1 cellular context compared by ENCODE assay signal in the genomic region with DNA sequence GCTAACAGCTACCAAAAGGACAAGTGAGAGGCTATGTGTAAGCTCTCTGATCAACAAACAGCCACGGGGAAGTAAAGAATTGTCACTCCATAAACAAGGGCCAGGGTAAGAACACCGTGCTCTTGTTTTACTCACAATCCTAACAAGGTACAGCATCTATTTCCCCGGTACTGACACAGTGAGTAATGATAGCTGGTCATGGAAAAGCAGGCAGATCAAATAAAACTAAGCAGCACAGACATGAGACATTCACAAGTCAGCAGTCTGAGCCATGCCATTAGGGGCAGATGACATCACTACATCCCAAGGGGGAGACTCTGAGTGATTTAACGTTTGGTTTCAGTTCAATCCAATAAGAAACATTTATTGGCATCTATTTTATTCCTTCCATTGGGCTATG.
TF ChIP-seq lines count a peak whose summit lies in the region.

No MANE protein-coding gene starts in this region.

TF ChIP-seq in HepG2, 621 proteins besides CTCF, POLR2A, EP300 and RAD21:
- TF ChIP-seq, protein P1, sequence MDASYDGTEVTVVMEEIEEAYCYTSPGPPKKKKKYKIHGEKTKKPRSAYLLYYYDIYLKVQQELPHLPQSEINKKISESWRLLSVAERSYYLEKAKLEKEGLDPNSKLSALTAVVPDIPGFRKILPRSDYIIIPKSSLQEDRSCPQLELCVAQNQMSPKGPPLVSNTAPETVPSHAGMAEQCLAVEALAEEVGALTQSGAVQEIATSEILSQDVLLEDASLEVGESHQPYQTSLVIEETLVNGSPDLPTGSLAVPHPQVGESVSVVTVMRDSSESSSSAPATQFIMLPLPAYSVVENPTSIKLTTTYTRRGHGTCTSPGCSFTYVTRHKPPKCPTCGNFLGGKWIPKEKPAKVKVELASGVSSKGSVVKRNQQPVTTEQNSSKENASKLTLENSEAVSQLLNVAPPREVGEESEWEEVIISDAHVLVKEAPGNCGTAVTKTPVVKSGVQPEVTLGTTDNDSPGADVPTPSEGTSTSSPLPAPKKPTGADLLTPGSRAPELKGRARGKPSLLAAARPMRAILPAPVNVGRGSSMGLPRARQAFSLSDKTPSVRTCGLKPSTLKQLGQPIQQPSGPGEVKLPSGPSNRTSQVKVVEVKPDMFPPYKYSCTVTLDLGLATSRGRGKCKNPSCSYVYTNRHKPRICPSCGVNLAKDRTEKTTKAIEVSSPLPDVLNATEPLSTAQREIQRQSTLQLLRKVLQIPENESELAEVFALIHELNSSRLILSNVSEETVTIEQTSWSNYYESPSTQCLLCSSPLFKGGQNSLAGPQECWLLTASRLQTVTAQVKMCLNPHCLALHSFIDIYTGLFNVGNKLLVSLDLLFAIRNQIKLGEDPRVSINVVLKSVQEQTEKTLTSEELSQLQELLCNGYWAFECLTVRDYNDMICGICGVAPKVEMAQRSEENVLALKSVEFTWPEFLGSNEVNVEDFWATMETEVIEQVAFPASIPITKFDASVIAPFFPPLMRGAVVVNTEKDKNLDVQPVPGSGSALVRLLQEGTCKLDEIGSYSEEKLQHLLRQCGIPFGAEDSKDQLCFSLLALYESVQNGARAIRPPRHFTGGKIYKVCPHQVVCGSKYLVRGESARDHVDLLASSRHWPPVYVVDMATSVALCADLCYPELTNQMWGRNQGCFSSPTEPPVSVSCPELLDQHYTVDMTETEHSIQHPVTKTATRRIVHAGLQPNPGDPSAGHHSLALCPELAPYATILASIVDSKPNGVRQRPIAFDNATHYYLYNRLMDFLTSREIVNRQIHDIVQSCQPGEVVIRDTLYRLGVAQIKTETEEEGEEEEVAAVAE (CRISPR knock-in tag; IDR thresholded peaks at IDR 0.05; ENCODE audit: borderline replicate concordance), result no peak
- TF ChIP-seq, protein P2, sequence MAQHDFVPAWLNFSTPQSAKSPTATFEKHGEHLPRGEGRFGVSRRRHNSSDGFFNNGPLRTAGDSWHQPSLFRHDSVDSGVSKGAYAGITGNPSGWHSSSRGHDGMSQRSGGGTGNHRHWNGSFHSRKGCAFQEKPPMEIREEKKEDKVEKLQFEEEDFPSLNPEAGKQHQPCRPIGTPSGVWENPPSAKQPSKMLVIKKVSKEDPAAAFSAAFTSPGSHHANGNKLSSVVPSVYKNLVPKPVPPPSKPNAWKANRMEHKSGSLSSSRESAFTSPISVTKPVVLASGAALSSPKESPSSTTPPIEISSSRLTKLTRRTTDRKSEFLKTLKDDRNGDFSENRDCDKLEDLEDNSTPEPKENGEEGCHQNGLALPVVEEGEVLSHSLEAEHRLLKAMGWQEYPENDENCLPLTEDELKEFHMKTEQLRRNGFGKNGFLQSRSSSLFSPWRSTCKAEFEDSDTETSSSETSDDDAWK (CRISPR knock-in tag; IDR thresholded peaks at IDR 0.05), result no peak
- TF ChIP-seq ZFP62 (CRISPR knock-in tag; IDR thresholded peaks at IDR 0.05) (no peak), HOXA9 (CRISPR knock-in tag; IDR thresholded peaks at IDR 0.05; ENCODE audit: borderline replicate concordance) (no peak), STAG1 (CRISPR knock-in tag; IDR thresholded peaks at IDR 0.05) (no peak), ZNF652 (CRISPR knock-in tag; IDR thresholded peaks at IDR 0.05; ENCODE audit: borderline replicate concordance, low read depth) (no peak)
- TF ChIP-seq, protein P3, sequence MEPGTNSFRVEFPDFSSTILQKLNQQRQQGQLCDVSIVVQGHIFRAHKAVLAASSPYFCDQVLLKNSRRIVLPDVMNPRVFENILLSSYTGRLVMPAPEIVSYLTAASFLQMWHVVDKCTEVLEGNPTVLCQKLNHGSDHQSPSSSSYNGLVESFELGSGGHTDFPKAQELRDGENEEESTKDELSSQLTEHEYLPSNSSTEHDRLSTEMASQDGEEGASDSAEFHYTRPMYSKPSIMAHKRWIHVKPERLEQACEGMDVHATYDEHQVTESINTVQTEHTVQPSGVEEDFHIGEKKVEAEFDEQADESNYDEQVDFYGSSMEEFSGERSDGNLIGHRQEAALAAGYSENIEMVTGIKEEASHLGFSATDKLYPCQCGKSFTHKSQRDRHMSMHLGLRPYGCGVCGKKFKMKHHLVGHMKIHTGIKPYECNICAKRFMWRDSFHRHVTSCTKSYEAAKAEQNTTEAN (CRISPR knock-in tag; conservative IDR thresholded peaks at IDR 0.05), result no peak
- TF ChIP-seq, protein P4, sequence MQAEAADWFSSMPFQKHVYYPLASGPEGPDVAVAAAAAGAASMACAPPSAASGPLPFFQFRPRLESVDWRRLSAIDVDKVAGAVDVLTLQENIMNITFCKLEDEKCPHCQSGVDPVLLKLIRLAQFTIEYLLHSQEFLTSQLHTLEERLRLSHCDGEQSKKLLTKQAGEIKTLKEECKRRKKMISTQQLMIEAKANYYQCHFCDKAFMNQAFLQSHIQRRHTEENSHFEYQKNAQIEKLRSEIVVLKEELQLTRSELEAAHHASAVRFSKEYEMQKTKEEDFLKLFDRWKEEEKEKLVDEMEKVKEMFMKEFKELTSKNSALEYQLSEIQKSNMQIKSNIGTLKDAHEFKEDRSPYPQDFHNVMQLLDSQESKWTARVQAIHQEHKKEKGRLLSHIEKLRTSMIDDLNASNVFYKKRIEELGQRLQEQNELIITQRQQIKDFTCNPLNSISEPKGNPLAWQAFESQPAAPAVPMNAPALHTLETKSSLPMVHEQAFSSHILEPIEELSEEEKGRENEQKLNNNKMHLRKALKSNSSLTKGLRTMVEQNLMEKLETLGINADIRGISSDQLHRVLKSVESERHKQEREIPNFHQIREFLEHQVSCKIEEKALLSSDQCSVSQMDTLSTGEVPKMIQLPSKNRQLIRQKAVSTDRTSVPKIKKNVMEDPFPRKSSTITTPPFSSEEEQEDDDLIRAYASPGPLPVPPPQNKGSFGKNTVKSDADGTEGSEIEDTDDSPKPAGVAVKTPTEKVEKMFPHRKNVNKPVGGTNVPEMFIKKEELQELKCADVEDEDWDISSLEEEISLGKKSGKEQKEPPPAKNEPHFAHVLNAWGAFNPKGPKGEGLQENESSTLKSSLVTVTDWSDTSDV (CRISPR knock-in tag; IDR thresholded peaks at IDR 0.05), result no peak
